Comparison of ENCODE assay signal across 8 cellular contexts in the genomic region with DNA sequence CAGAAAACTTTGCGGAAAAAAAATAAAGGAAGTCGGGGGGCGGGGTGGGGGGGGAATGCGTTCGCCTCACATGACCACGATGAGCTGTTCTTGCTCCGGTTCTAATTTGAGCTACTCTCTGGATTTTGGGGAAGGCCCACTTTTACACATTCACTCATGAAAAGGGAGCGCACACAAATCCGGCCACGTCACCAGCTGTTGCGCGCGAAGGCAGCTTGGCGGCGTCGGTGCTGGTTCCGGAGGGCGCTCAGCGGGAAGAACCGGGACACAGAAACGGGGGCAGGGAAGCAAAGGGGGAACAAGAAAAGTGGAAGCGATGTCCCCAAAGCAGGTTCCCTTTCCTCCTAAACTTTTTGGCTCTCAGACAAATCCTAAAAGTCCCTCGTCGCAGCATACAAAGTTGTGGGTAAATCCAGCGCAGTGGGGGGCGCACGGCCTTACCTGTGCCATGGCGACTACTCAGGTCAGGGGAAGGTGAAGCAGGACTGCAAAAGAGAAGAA. TPM values are rescaled to one million over a fixed set of nuclear protein-coding genes. Genes with fewer than 3 reads are reported as not detected.
DNase-seq lines count a peak whose midpoint lies in the region; ATAC-seq and TF ChIP-seq lines count a peak whose summit lies in the region.

No MANE protein-coding gene starts in this region.

- H3K4me1 ChIP-seq in mononuclear cell (ENCODE audit: insufficient read depth, low read length), result peaks cover 39% of the 10 kb centered on the region

- peak; percentile 24 for TF ChIP-seq CTCF in epithelial cell of proximal tubule (conservative IDR thresholded peaks at IDR 0.05; ENCODE audit: low read depth, low read length)

- H3K4me3 Mint-ChIP-seq in stimulated activated effector memory CD8-positive, alpha-beta T cell treated with anti-CD3 and anti-CD28 coated beads, Interleukin-12 subunit alpha, Interleukin-12 subunit beta, amount 100 ng/mL, for 72 hours, result peak overlapping the region; percentile 95

- peak; percentile 66 for DNase-seq in GM04504 (ENCODE audit: low read depth)
- peak; percentile 56 to 79 for DNase-seq in NOMO-1 (lab: John Stamatoyannopoulos, UW; ENCODE audit: unreplicated experiment in 2 of 2)
- peak; percentile 33 for DNase-seq in activated T-cell treated with anti-CD3 and anti-CD28 coated beads for 1 hour (ENCODE audit: low read depth)
- DNase-seq in epithelial cell of proximal tubule (ENCODE audit: low read depth), result no peak
- peak; percentile 25 to 83 for DNase-seq in stimulated activated effector memory CD8-positive, alpha-beta T cell treated with anti-CD3 and anti-CD28 coated beads, Interleukin-12 subunit alpha, Interleukin-12 subunit beta, amount 100 ng/mL, for 72 hours (ENCODE audit: low spot score in 2 of 2)
- no peak for DNase-seq in OCI-M1 (lab: John Stamatoyannopoulos, UW)

- peaks cover 34% of the 10 kb centered on the region for H3K4me1 Mint-ChIP-seq in stimulated activated effector memory CD8-positive, alpha-beta T cell treated with anti-CD3 and anti-CD28 coated beads, Interleukin-12 subunit alpha, Interleukin-12 subunit beta, amount 100 ng/mL, for 72 hours

- H3K27ac Mint-ChIP-seq in stimulated activated effector memory CD8-positive, alpha-beta T cell treated with anti-CD3 and anti-CD28 coated beads, Interleukin-12 subunit alpha, Interleukin-12 subunit beta, amount 100 ng/mL, for 72 hours, result peak overlapping the region; percentile 97

- peaks cover 27% of the 10 kb centered on the region for H3K36me3 Mint-ChIP-seq in stimulated activated effector memory CD8-positive, alpha-beta T cell treated with anti-CD3 and anti-CD28 coated beads, Interleukin-12 subunit alpha, Interleukin-12 subunit beta, amount 100 ng/mL, for 72 hours

- H3K27me3 ChIP-seq in mononuclear cell (ENCODE audit: insufficient read depth, low read length), result peaks cover 7% of the 10 kb centered on the region

- peak; percentile 28 for ATAC-seq in HG02610 (IDR thresholded peaks at IDR 0.05; ENCODE audit: unreplicated experiment)
- peak; percentile 65 for ATAC-seq in stimulated activated effector memory CD8-positive, alpha-beta T cell treated with anti-CD3 and anti-CD28 coated beads, Interleukin-12 subunit alpha, Interleukin-12 subunit beta, amount 100 ng/mL, for 72 hours

- H3K4me3 ChIP-seq in epithelial cell of proximal tubule (ENCODE audit: low read depth, low read length), result peak overlapping the region; percentile 76
- H3K4me3 ChIP-seq in mononuclear cell (ENCODE audit: low read length), result peak overlapping the region; percentile 91

- no peaks in the 10 kb centered on the region for H3K9me3 Mint-ChIP-seq in stimulated activated effector memory CD8-positive, alpha-beta T cell treated with anti-CD3 and anti-CD28 coated beads, Interleukin-12 subunit alpha, Interleukin-12 subunit beta, amount 100 ng/mL, for 72 hours

- no peaks in the 10 kb centered on the region for H3K9me3 ChIP-seq in mononuclear cell (ENCODE audit: low read depth, low read length)

RNA-seq across cellular contexts. Expression of a gene that starts 0.6 kb away (rescaled TPM):
- total RNA-seq in epithelial cell of proximal tubule, result 308 and 352 TPM in 2 replicates
- total RNA-seq in mononuclear cell, result 248 TPM

Comparison
In these comparisons a context has a peak if more than half of its experiments do, and no peak if none do; other contexts are left out.
1. DNase-seq: peak in GM04504 (single experiment), NOMO-1 (2 of 2), activated T-cell treated with anti-CD3 and anti-CD28 coated beads for 1 hour (single experiment) and stimulated activated effector memory CD8-positive, alpha-beta T cell treated with anti-CD3 and anti-CD28 coated beads, Interleukin-12 subunit alpha, Interleukin-12 subunit beta, amount 100 ng/mL, for 72 hours (2 of 2); none in epithelial cell of proximal tubule (single experiment) and OCI-M1 (single experiment).